Comparison of ENCODE assay signal across 8 cellular contexts in genomic region chr16:83826146-83826913, GRCh38. TPM values are rescaled to one million over a fixed set of nuclear protein-coding genes. Genes with fewer than 3 reads are reported as not detected.
DNase-seq lines count a peak whose midpoint lies in the region; ATAC-seq and TF ChIP-seq lines count a peak whose summit lies in the region.

No MANE protein-coding gene starts in this region.

- H3K27me3 ChIP-seq in KMS-11 (ENCODE audit: insufficient read depth, low read depth) (no peaks in the 10 kb centered on the region; the same call in 1 of the 2 replicates), prostate gland (replicated peaks; ENCODE audit: insufficient read depth) (no peaks in the 10 kb centered on the region), uterus (no peaks in the 10 kb centered on the region)

- peaks cover 0 to 2% (median 0%) of the 10 kb centered on the region in 7 donors for H3K9me3 Mint-ChIP-seq in CD14-positive monocyte
- H3K9me3 Mint-ChIP-seq in activated naive CD8-positive, alpha-beta T cell treated with anti-CD3 and anti-CD28 coated beads for 36 hours, result no peaks in the 10 kb centered on the region

- H3K4me1 ChIP-seq in KMS-11 (ENCODE audit: low read depth, poor library complexity, severe bottlenecking) (no peaks in the 10 kb centered on the region), prostate gland (replicated peaks) (no peaks in the 10 kb centered on the region), uterus (no peaks in the 10 kb centered on the region)

- H3K36me3 Mint-ChIP-seq in CD14-positive monocyte, result no peaks in the 10 kb centered on the region
- H3K36me3 Mint-ChIP-seq in activated naive CD8-positive, alpha-beta T cell treated with anti-CD3 and anti-CD28 coated beads for 36 hours, result no peaks in the 10 kb centered on the region

- H4K20me1 ChIP-seq in KMS-11 (ENCODE audit: insufficient read depth), result no peaks in the 10 kb centered on the region

- H3K9me3 ChIP-seq in prostate gland (no peaks in the 10 kb centered on the region), uterus (no peaks in the 10 kb centered on the region)

- H3K9ac ChIP-seq in KMS-11, result no peak overlapping the region

- WGBS in prostate gland, result 29% methylated on average over 21 of the region's 21 CpGs

- H3K4me3 ChIP-seq in KMS-11 (IDR thresholded peaks at IDR 0.05; ENCODE audit: insufficient read depth, low read depth, low read length) (no peak overlapping the region), prostate gland (no peak overlapping the region), uterus (no peak overlapping the region)

- peaks cover 5% of the 10 kb centered on the region for H3K4me1 Mint-ChIP-seq in CD14-positive monocyte
- H3K4me1 Mint-ChIP-seq in activated naive CD8-positive, alpha-beta T cell treated with anti-CD3 and anti-CD28 coated beads for 36 hours, result peaks cover 7% of the 10 kb centered on the region

- DNase-seq in CD14-positive monocyte (ENCODE audit: low spot score), result peak; percentile 76
- DNase-seq in SKM-1 treated with dmso at 0.1 percent for 144 hours (lab: John Stamatoyannopoulos, UW; ENCODE audit: unreplicated experiment), result peak; percentile 41
- DNase-seq in activated naive CD8-positive, alpha-beta T cell treated with anti-CD3 and anti-CD28 coated beads for 36 hours, result peak; percentile 74
- DNase-seq in cardiac septum (ENCODE audit: low spot score), result peak; percentile 92
- DNase-seq in prostate gland (ENCODE audit: low spot score), result peak; percentile 89
- DNase-seq in uterus, result peak; percentile 84 to 85

- peak overlapping the region; percentile 62; the same call in 1 of the 2 replicates for H2AFZ ChIP-seq in KMS-11 (ENCODE audit: low read depth)

- peaks cover 0 to 7% (median 2%) of the 10 kb centered on the region in 3 donors for H3K27me3 Mint-ChIP-seq in CD14-positive monocyte (ENCODE audit: low read depth in 3 of 3)
- H3K27me3 Mint-ChIP-seq in activated naive CD8-positive, alpha-beta T cell treated with anti-CD3 and anti-CD28 coated beads for 36 hours, result peaks cover 6% of the 10 kb centered on the region

- ATAC-seq in GM19351 (IDR thresholded peaks at IDR 0.05; ENCODE audit: unreplicated experiment), result peak; percentile 87

- peak; percentile 92 for TF ChIP-seq CTCF in CD14-positive monocyte (IDR thresholded peaks at IDR 0.05)
- peak; percentile 86 for TF ChIP-seq CTCF in KMS-11 (conservative IDR thresholded peaks at IDR 0.05; ENCODE audit: low read depth, low read length)
- TF ChIP-seq CTCF in prostate gland (IDR thresholded peaks at IDR 0.05), result peak; percentile 73 to 96 (median 90)
- peak; percentile 84 to 88 (median 84) for TF ChIP-seq CTCF in uterus (IDR thresholded peaks at IDR 0.05)

- TF ChIP-seq POLR2A in prostate gland (IDR thresholded peaks at IDR 0.05) (no peak), uterus (IDR thresholded peaks at IDR 0.05) (no peak)

- intact Hi-C loops in CD14-positive monocyte (cut with micrococcal nuclease) (loop anchor here (5.0 kb wide), 1 partner anchor 51 kb away; no protein-coding TSS in a partner anchor), cardiac septum (cut with DNase I) (loop anchor here (5.0 to 10.0 kb wide), 4 partner anchors 51 to 658 kb away; partner anchors contain the start of gene OSGIN1), prostate gland (cut with DNase I) (loop anchor here (2.0 kb wide), 1 partner anchor 52 kb away; no protein-coding TSS in a partner anchor), uterus (cut with DNase I; ENCODE audit: low total_unique reads) (no loop called here)

- H3K36me3 ChIP-seq in KMS-11 (ENCODE audit: insufficient read depth), result no peaks in the 10 kb centered on the region
- H3K36me3 ChIP-seq in prostate gland, result no peaks in the 10 kb centered on the region
- H3K36me3 ChIP-seq in uterus, result no peaks in the 10 kb centered on the region

- H3K4me2 ChIP-seq in KMS-11, result no peak overlapping the region

- H3K79me2 ChIP-seq in KMS-11 (ENCODE audit: insufficient read depth, low read depth), result no peaks in the 10 kb centered on the region

- peak overlapping the region in 1 of 7 donors; percentile 30 for H3K27ac Mint-ChIP-seq in CD14-positive monocyte
- no peak overlapping the region for H3K27ac Mint-ChIP-seq in activated naive CD8-positive, alpha-beta T cell treated with anti-CD3 and anti-CD28 coated beads for 36 hours

- no peak overlapping the region for H3K27ac ChIP-seq in KMS-11
- no peak overlapping the region for H3K27ac ChIP-seq in prostate gland
- no peak overlapping the region for H3K27ac ChIP-seq in uterus

- no peak overlapping the region for H3K4me3 Mint-ChIP-seq in CD14-positive monocyte
- no peak overlapping the region for H3K4me3 Mint-ChIP-seq in activated naive CD8-positive, alpha-beta T cell treated with anti-CD3 and anti-CD28 coated beads for 36 hours

RNA-seq across cellular contexts. Expression of gene HSBP1, which starts 18.6 kb away (rescaled TPM):
- 100 to 1,000 TPM; 178 to 194 TPM for polyA plus RNA-seq in CD14-positive monocyte
- 10 to 100 TPM; 70.6 to 82.0 TPM for total RNA-seq in activated naive CD8-positive, alpha-beta T cell treated with anti-CD3 and anti-CD28 coated beads for 36 hours
- total RNA-seq in cardiac septum, result 126 TPM
- 10 to 100 TPM; 17.4 to 18.7 TPM for total RNA-seq in prostate gland
- 10 to 100 TPM in 3 of 4 donors, 1 to 10 TPM in 1; 6.1 to 70.5 (median 19.9) TPM for total RNA-seq in uterus

Comparison
In these comparisons a context has a peak if more than half of its experiments do, and no peak if none do; other contexts are left out.
1. DNase-seq: peak in every context shown above with its lines; median percentile 92 in cardiac septum; 89 in prostate gland; 84 in uterus; 76 in CD14-positive monocyte; 74 in activated naive CD8-positive, alpha-beta T cell treated with anti-CD3 and anti-CD28 coated beads for 36 hours; 41 in SKM-1 treated with dmso at 0.1 percent for 144 hours.